In the genomic region with DNA sequence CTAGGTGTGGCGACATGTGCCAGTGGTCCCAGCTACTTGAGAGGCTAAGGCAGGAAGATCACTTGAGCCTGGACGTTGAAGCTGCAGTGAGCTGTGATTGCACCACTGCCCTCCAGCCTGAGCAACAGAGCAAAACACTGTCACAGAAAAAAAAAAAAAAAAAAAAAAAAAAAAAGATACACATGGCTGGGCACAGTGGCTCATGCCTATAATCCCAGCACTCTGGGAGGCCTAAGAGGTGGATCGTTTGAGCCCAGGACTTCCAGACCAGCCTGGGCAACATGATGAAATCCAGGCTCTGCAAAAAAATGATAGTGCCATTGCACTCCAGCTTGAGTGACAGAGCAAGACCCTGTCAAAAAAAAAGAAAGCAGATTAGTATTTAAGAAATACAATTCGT, we compare ENCODE assay signal across 34 cellular contexts.
"Had no signal": no experiment of that assay in that cellular context is flagged by ENCODE, and none has a peak within 500 bp of the region (broad histone marks: within the 10 kb centered on the region; RNA-seq: fewer than 3 reads in every experiment).

No MANE protein-coding gene starts in this region.

- H3K9me3 ChIP-seq: MG63 had no signal

- H3K27me3 Mint-ChIP-seq: activated CD4-positive, alpha-beta T cell treated with anti-CD3 and anti-CD28 coated beads, Interleukin-2, amount 10 ng/mL, durations not matched to agents 24 days and 14 days; activated CD8-positive, alpha-beta T cell treated with anti-CD3 and anti-CD28 coated beads for 36 hours; activated naive CD8-positive, alpha-beta T cell treated with anti-CD3 and anti-CD28 coated beads, Interleukin-2, amount 10 ng/mL, durations not matched to agents 7 days and 5 days; activated T-helper 17 cell treated with anti-CD3 and anti-CD28 coated beads, Interleukin-2, amount 50 U/mL, for 72 hours had no signal

- DNase-seq: activated CD4-positive, alpha-beta T cell treated with anti-CD3 and anti-CD28 coated beads, Interleukin-2, amount 10 ng/mL, durations not matched to agents 24 days and 14 days; activated CD4-positive, alpha-beta T cell treated with anti-CD3 and anti-CD28 coated beads, Interleukin-2, amount 50 U/mL, for 4 hours; activated CD8-positive, alpha-beta T cell treated with anti-CD3 and anti-CD28 coated beads for 36 hours; activated effector memory CD4-positive, alpha-beta T cell treated with anti-CD3 and anti-CD28 coated beads, Interleukin-2, amount 50 U/mL, for 16 hours; activated naive CD4-positive, alpha-beta T cell; activated naive CD4-positive, alpha-beta T cell treated with anti-CD3 and anti-CD28 coated beads, Interleukin-2, amount 50 U/mL, for 16 hours; activated naive CD8-positive, alpha-beta T cell treated with anti-CD3 and anti-CD28 coated beads, Interleukin-2, amount 10 ng/mL, durations not matched to agents 7 days and 5 days; activated T-cell treated with anti-CD3 and anti-CD28 coated beads, Interleukin-2, amount 50 U/mL, for 1 hour; activated T-cell treated with anti-CD3 and anti-CD28 coated beads, Interleukin-2, amount 50 U/mL, for 72 hours; body of pancreas; central memory CD4-positive, alpha-beta T cell; Kasumi-1; MG63; NCI-H1092; NCI-H1436 treated with DMSO at 0.1 percent for 48 hours; NCI-H1694 treated with DMSO at 0.1 percent for 48 hours; NCI-H2029; NCI-H2107; NCI-H2227 treated with DMSO at 0.1 percent for 48 hours; NCI-H446; NCI-H510A treated with DMSO at 0.1 percent for 48 hours; NCI-H526 treated with DMSO at 0.1 percent for 48 hours; NCI-H774; SIG-M5; SW 1271; T-helper 1 cell; T1000 had no signal

- H3K27ac ChIP-seq: body of pancreas, RWPE1 had no signal

- H3K4me3 ChIP-seq: body of pancreas, MG63 had no signal

- H3K27ac Mint-ChIP-seq: activated CD4-positive, alpha-beta T cell treated with anti-CD3 and anti-CD28 coated beads, Interleukin-2, amount 10 ng/mL, durations not matched to agents 24 days and 14 days; activated CD8-positive, alpha-beta T cell treated with anti-CD3 and anti-CD28 coated beads for 36 hours; activated naive CD8-positive, alpha-beta T cell treated with anti-CD3 and anti-CD28 coated beads, Interleukin-2, amount 10 ng/mL, durations not matched to agents 7 days and 5 days; activated T-cell treated with anti-CD3 and anti-CD28 coated beads, Interleukin-2, amount 50 U/mL, for 72 hours; activated T-helper 17 cell treated with anti-CD3 and anti-CD28 coated beads, Interleukin-2, amount 50 U/mL, for 72 hours had no signal

- H3K27me3 ChIP-seq: body of pancreas, MG63 had no signal

- H3K36me3 ChIP-seq: MG63 had no signal

- ATAC-seq: activated CD8-positive, alpha-beta T cell treated with anti-CD3 and anti-CD28 coated beads for 36 hours; activated T-helper 17 cell treated with anti-CD3 and anti-CD28 coated beads, Interleukin-2, amount 50 U/mL, for 72 hours; body of pancreas; Panc1; Right ventricle myocardium inferior had no signal

- FAIRE-seq: astrocyte, bronchial epithelial cell, colon had no signal

- H3K4me3 Mint-ChIP-seq: activated CD4-positive, alpha-beta T cell treated with anti-CD3 and anti-CD28 coated beads, Interleukin-2, amount 10 ng/mL, durations not matched to agents 24 days and 14 days; activated CD8-positive, alpha-beta T cell treated with anti-CD3 and anti-CD28 coated beads for 36 hours; activated naive CD8-positive, alpha-beta T cell treated with anti-CD3 and anti-CD28 coated beads, Interleukin-2, amount 10 ng/mL, durations not matched to agents 7 days and 5 days; activated T-cell treated with anti-CD3 and anti-CD28 coated beads, Interleukin-2, amount 50 U/mL, for 72 hours; activated T-helper 17 cell treated with anti-CD3 and anti-CD28 coated beads, Interleukin-2, amount 50 U/mL, for 72 hours had no signal
